In genomic region chr9:133121200-133122166, GRCh38 we compare ENCODE assay signal across 1 cellular context.
TF ChIP-seq lines count a peak whose summit lies in the region.

Gene RALGDS, minus strand, starts transcription at chr9:133121240. Its CDS starts 86 bp downstream, at chr9:133121154.

TF ChIP-seq in IMR-90, 13 proteins besides CTCF, POLR2A, EP300 and RAD21 (continued from another document):
- TF ChIP-seq SMC3 (IDR thresholded peaks at IDR 0.05; ENCODE audit: low read depth, low read length) (no peak), USF2 (IDR thresholded peaks at IDR 0.05; ENCODE audit: low read depth, low read length) (0 out of 2 replicates have a peak, but pooled peaks have one; percentile 7), ELK1 (IDR thresholded peaks at IDR 0.05; ENCODE audit: borderline replicate concordance, low read depth, low read length) (no peak)
